In genomic region chr7:43642897-43643630, GRCh38 we compare ENCODE assay signal across 1 cellular context.
TF ChIP-seq lines count a peak whose summit lies in the region.

No MANE protein-coding gene starts in this region.

TF ChIP-seq in H1, 55 proteins besides CTCF, POLR2A, EP300 and RAD21 (continued from another document):
- TF ChIP-seq CHD7 (IDR thresholded peaks at IDR 0.05; ENCODE audit: insufficient replicate concordance, low read length): no peak
- TF ChIP-seq GABPA (IDR thresholded peaks at IDR 0.05; ENCODE audit: borderline replicate concordance, insufficient read depth, low read length): no peak
- no peak for TF ChIP-seq RFX5 (IDR thresholded peaks at IDR 0.05; ENCODE audit: borderline replicate concordance, low read depth, low read length)
TF ChIP-seq in H1: peak in this region for 0.
